9 cellular contexts compared by ENCODE assay signal in genomic region chr3:66302288-66302687, GRCh38.
DNase-seq lines count a peak whose midpoint lies in the region; ATAC-seq and TF ChIP-seq lines count a peak whose summit lies in the region.
"Had no signal": no experiment of that assay in that cellular context is flagged by ENCODE, and none has a peak within 500 bp of the region (broad histone marks: within the 10 kb centered on the region; RNA-seq: fewer than 3 reads in every experiment).

No MANE protein-coding gene starts in this region.

- peak in 3 of 4 donors; percentile 38 to 44 (median 43) for ATAC-seq in heart left ventricle
- ATAC-seq in Right ventricle myocardium superior (ENCODE audit: poor library complexity): no peak
- ATAC-seq in HG03175 (IDR thresholded peaks at IDR 0.05; ENCODE audit: unreplicated experiment): peak; percentile 71

- 78 to 82% (median 79%) methylated on average over 3 of the region's 3 CpGs for WGBS in heart left ventricle, 4 donors

- no peak for TF ChIP-seq POLR2A in heart left ventricle (IDR thresholded peaks at IDR 0.05)

- H3K4me1 ChIP-seq in heart left ventricle: peaks cover 0 to 27% (median 13%) of the 10 kb centered on the region in 12 donors

- H3K36me3 ChIP-seq in heart left ventricle: no peaks in the 10 kb centered on the region

- DNase-seq in heart left ventricle: no peak
- no peak for DNase-seq in Right ventricle myocardium superior
- peak; percentile 17 for DNase-seq in activated T-helper 9 cell treated with anti-CD3 and anti-CD28 coated beads, Interleukin-2, amount 50 U/mL, for 16 hours (ENCODE audit: low read depth)
- DNase-seq in stimulated activated naive CD4-positive, alpha-beta T cell treated with Interleukin-2 at 50 U/mL for 16 hours (lab: John Stamatoyannopoulos, UW): peak; percentile 36
- DNase-seq in NCI-H2227 (lab: John Stamatoyannopoulos, UW; ENCODE audit: unreplicated experiment): no peak
- DNase-seq in NCI-H345 treated with DMSO at 0.1 percent for 48 hours (lab: John Stamatoyannopoulos, UW; ENCODE audit: unreplicated experiment): no peak
- no peak for DNase-seq in NCI-H226
- DNase-seq: NCI-H1694 had no signal

- peaks cover 0 to 3% (median 0%) of the 10 kb centered on the region in 12 donors for H3K9me3 ChIP-seq in heart left ventricle

- H3K4me3 ChIP-seq in heart left ventricle: no peak overlapping the region

- no peak for TF ChIP-seq CTCF in heart left ventricle (IDR thresholded peaks at IDR 0.05)

- H3K27ac ChIP-seq in heart left ventricle: peak overlapping the region in 4 of 12 donors; percentile 14 to 77 (median 36)

- intact Hi-C loops in heart left ventricle (cut with DNase I) (no loop called here), Right ventricle myocardium superior (cut with DNase I) (no loop called here)

- no peaks in the 10 kb centered on the region for H3K27me3 ChIP-seq in heart left ventricle

Comparison
In these comparisons a context has a peak if more than half of its experiments do, and no peak if none do; other contexts are left out.
1. DNase-seq: peak in activated T-helper 9 cell treated with anti-CD3 and anti-CD28 coated beads, Interleukin-2, amount 50 U/mL, for 16 hours (single experiment) and stimulated activated naive CD4-positive, alpha-beta T cell treated with Interleukin-2 at 50 U/mL for 16 hours (single experiment); none in heart left ventricle (0 of 5), Right ventricle myocardium superior (single experiment), NCI-H2227 (single experiment), NCI-H345 treated with DMSO at 0.1 percent for 48 hours (single experiment) and NCI-H226 (single experiment).